Comparison of ENCODE assay signal across 2 cellular contexts in genomic region chr1:11324562-11324961, GRCh38.
A peak's percentile ranks its signal among the peaks of the same experiment; 100 is the strongest.
TF ChIP-seq lines count a peak whose summit lies in the region.

No MANE protein-coding gene starts in this region.

TF ChIP-seq in HEK293, 187 proteins besides CTCF, POLR2A, EP300 and RAD21 (continued from another document):
- TF ChIP-seq ZNF645 (tag by site-specific recombination; IDR thresholded peaks at IDR 0.05) (no peak), ZIC2 (tag by site-specific recombination; IDR thresholded peaks at IDR 0.05) (0 out of 2 replicates have a peak, but pooled peaks have one; percentile 9)

TF ChIP-seq in K562, 482 proteins besides CTCF, POLR2A, EP300 and RAD21 (continued from another document):
- TF ChIP-seq SMC3 (conservative IDR thresholded peaks at IDR 0.05; ENCODE audit: insufficient read depth, low read depth, low read length) (no peak), FOXM1 (IDR thresholded peaks at IDR 0.05; ENCODE audit: low read depth) (no peak), FOXM1 (CRISPR knock-in tag; IDR thresholded peaks at IDR 0.05; ENCODE audit: low read depth) (no peak), EGR1 (conservative IDR thresholded peaks at IDR 0.05) (no peak; the same call in 1 of the 2 replicates), MTA2 (IDR thresholded peaks at IDR 0.05; ENCODE audit: low read depth) (no peak), ZNF644 (tag; IDR thresholded peaks at IDR 0.05; ENCODE audit: low read depth) (no peak), CUX1 (CRISPR knock-in tag; IDR thresholded peaks at IDR 0.05) (no peak)
